In the genomic region with DNA sequence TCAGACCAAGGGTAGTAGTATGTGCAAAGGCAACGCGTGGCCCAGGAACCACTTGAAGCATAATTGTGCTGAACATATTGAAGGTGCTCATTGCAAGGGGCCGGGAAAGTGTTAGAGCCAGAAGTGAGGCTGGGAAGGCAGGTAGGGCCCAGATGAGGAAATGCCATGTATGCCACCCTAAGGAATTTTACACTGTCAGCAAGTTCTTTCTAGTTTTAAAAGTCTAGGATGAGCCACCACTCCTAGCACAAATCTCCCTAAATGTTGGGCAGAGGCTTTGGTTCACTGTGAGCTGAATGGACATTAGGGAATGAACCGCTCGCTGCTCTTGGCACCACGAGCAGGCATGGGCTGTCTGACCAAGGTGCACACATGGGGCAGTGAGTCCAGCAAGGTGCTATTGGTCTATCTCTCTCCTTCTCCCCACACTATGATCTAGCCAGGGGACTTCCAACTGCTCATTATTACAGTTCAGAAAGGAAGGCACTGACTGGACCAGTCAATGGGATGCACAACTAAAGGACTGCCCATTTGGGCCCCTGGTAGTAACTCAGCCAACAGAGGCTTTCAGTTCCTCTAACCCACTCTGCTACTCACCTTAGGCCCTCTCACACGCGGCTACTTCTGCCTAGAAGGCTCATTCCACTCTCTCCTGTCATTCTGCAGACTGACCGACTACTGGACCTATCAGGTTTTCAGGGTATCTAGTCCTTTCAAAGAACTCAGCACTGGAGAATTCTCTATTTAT, we compare ENCODE assay signal across 1 cellular context.
TF ChIP-seq lines count a peak whose summit lies in the region.

No MANE protein-coding gene starts in this region.

TF ChIP-seq in HepG2, 621 proteins besides CTCF, POLR2A, EP300 and RAD21:
- TF ChIP-seq MAFK (conservative IDR thresholded peaks at IDR 0.05 in 1 of 2, IDR thresholded peaks at IDR 0.05 in 1 of 2; ENCODE audit: low read length in 2 of 2) (peak; percentile 58 to 79), REXO4 (CRISPR knock-in tag; IDR thresholded peaks at IDR 0.05; ENCODE audit: borderline replicate concordance) (no peak), ZNF720 (CRISPR knock-in tag; IDR thresholded peaks at IDR 0.05) (no peak), ZMYM2 (CRISPR knock-in tag; IDR thresholded peaks at IDR 0.05) (no peak), ZNF329 (CRISPR knock-in tag; IDR thresholded peaks at IDR 0.05; ENCODE audit: low read depth) (no peak), SRY (CRISPR knock-in tag; IDR thresholded peaks at IDR 0.05) (no peak), HNRNPH1 (optimal IDR thresholded peaks at IDR 0.05; ENCODE audit: low read depth, low read length) (no peak), MAFF (IDR thresholded peaks at IDR 0.05; ENCODE audit: low read depth, low read length) (peak; percentile 67), GATAD2A (CRISPR knock-in tag; IDR thresholded peaks at IDR 0.05) (no peak), TMF1 (CRISPR knock-in tag; IDR thresholded peaks at IDR 0.05; ENCODE audit: low read depth) (no peak), ZNF292 (CRISPR knock-in tag; IDR thresholded peaks at IDR 0.05; ENCODE audit: borderline replicate concordance, low read depth) (peak; percentile 52; the same call in 1 of the 2 replicates)
- TF ChIP-seq, protein P1, sequence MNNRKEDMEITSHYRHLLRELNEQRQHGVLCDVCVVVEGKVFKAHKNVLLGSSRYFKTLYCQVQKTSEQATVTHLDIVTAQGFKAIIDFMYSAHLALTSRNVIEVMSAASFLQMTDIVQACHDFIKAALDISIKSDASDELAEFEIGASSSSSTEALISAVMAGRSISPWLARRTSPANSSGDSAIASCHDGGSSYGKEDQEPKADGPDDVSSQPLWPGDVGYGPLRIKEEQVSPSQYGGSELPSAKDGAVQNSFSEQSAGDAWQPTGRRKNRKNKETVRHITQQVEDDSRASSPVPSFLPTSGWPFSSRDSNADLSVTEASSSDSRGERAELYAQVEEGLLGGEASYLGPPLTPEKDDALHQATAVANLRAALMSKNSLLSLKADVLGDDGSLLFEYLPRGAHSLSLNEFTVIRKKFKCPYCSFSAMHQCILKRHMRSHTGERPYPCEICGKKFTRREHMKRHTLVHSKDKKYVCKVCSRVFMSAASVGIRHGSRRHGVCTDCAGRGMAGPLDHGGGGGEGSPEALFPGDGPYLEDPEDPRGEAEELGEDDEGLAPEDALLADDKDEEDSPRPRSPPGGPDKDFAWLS (CRISPR knock-in tag; IDR thresholded peaks at IDR 0.05; ENCODE audit: borderline replicate concordance) = no peak
- TF ChIP-seq, protein P2, sequence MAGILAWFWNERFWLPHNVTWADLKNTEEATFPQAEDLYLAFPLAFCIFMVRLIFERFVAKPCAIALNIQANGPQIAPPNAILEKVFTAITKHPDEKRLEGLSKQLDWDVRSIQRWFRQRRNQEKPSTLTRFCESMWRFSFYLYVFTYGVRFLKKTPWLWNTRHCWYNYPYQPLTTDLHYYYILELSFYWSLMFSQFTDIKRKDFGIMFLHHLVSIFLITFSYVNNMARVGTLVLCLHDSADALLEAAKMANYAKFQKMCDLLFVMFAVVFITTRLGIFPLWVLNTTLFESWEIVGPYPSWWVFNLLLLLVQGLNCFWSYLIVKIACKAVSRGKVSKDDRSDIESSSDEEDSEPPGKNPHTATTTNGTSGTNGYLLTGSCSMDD (CRISPR knock-in tag; IDR thresholded peaks at IDR 0.05) = no peak
- TF ChIP-seq, protein P3, sequence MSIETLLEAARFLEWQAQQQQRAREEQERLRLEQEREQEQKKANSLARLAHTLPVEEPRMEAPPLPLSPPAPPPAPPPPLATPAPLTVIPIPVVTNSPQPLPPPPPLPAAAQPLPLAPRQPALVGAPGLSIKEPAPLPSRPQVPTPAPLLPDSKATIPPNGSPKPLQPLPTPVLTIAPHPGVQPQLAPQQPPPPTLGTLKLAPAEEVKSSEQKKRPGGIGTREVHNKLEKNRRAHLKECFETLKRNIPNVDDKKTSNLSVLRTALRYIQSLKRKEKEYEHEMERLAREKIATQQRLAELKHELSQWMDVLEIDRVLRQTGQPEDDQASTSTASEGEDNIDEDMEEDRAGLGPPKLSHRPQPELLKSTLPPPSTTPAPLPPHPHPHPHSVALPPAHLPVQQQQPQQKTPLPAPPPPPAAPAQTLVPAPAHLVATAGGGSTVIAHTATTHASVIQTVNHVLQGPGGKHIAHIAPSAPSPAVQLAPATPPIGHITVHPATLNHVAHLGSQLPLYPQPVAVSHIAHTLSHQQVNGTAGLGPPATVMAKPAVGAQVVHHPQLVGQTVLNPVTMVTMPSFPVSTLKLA (IDR thresholded peaks at IDR 0.05) = no peak
